ENCODE assay signal across 11 cellular contexts in the genomic region with DNA sequence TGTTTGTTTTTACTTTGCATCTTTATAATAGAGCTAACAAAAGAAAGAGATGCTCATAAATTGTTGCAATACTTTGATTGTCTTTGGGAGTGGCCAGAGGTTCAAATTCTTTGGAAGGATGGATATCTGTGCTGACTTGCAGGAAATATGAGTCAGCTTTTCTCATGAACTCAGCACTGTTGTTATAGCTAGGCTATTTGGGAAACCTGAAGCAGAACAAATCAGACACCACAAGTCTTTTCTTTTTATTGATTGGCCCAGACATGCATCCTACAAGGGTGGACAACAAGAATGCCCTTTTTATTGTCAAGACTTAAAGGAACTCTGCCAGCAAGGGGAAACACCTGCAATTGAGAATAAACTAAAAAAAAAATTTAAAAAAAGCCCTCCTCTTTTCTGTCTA. TPM values are rescaled to one million over a fixed set of nuclear protein-coding genes. Genes with fewer than 3 reads are reported as not detected.
DNase-seq lines count a peak whose midpoint lies in the region; ATAC-seq and TF ChIP-seq lines count a peak whose summit lies in the region.
"Had no signal": no experiment of that assay in that cellular context is flagged by ENCODE, and none has a peak within 500 bp of the region (broad histone marks: within the 10 kb centered on the region; RNA-seq: fewer than 3 reads in every experiment).

No MANE protein-coding gene starts in this region.

- TF ChIP-seq POLR2A in erythroblast (IDR thresholded peaks at IDR 0.05; ENCODE audit: low read length), result no peak

- POLR2A ChIA-PET in activated CD8-positive, alpha-beta T cell treated with anti-CD3 and anti-CD28 coated beads for 36 hours (lab: Charles Lee), result interaction anchor here (0.7 to 1.5 kb wide), 4 partner anchors 8 to 49 kb away, joined by 3 to 4 read pairs (median 3); no protein-coding TSS in a partner anchor
- POLR2A ChIA-PET in activated CD8-positive, alpha-beta T cell treated with anti-CD3 and anti-CD28 coated beads, Interleukin-2, amount 10 ng/mL, durations not matched to agents 7 days and 5 days (lab: Charles Lee), result interaction anchor here (1.3 kb wide), 1 partner anchor 22 kb away, joined by 3 read pairs; no protein-coding TSS in a partner anchor

- H3K4me1 ChIP-seq in RWPE2 (ENCODE audit: insufficient read depth, poor library complexity, severe bottlenecking) (peaks cover 13% of the 10 kb centered on the region), smooth muscle cell (ENCODE audit: low read depth) (peaks cover 7% of the 10 kb centered on the region)

- H3K27ac ChIP-seq in RWPE2 (ENCODE audit: poor library complexity, severe bottlenecking) (peak overlapping the region; percentile 61), smooth muscle cell (ENCODE audit: low read depth) (peak overlapping the region; percentile 3)
- H3K27ac ChIP-seq: tibial artery had no signal

- H3K4me1 Mint-ChIP-seq in activated CD8-positive, alpha-beta T cell treated with anti-CD3 and anti-CD28 coated beads for 36 hours (ENCODE audit: low read depth), result peaks cover 51% of the 10 kb centered on the region
- peaks cover 49% of the 10 kb centered on the region for H3K4me1 Mint-ChIP-seq in activated CD8-positive, alpha-beta T cell treated with anti-CD3 and anti-CD28 coated beads, Interleukin-2, amount 10 ng/mL, durations not matched to agents 7 days and 5 days (ENCODE audit: low read depth)

- H3K9me3 ChIP-seq in RWPE2 (ENCODE audit: severe bottlenecking), result no peaks in the 10 kb centered on the region
- H3K9me3 ChIP-seq in smooth muscle cell (replicated peaks; ENCODE audit: low read depth), result no peaks in the 10 kb centered on the region
- H3K9me3 ChIP-seq: tibial artery had no signal

- no peaks in the 10 kb centered on the region for H3K79me2 ChIP-seq in smooth muscle cell (ENCODE audit: low read depth)

- no peaks in the 10 kb centered on the region for H3K27me3 ChIP-seq in RWPE2 (ENCODE audit: insufficient read depth, poor library complexity, severe bottlenecking)
- H3K27me3 ChIP-seq in smooth muscle cell (ENCODE audit: low read depth), result no peaks in the 10 kb centered on the region
- H3K27me3 ChIP-seq: tibial artery had no signal

- no peak overlapping the region for H2AFZ ChIP-seq in smooth muscle cell (ENCODE audit: low read depth)

- H3K27me3 Mint-ChIP-seq in activated CD8-positive, alpha-beta T cell treated with anti-CD3 and anti-CD28 coated beads for 36 hours, result no peaks in the 10 kb centered on the region
- no peaks in the 10 kb centered on the region for H3K27me3 Mint-ChIP-seq in activated CD8-positive, alpha-beta T cell treated with anti-CD3 and anti-CD28 coated beads, Interleukin-2, amount 10 ng/mL, durations not matched to agents 7 days and 5 days (ENCODE audit: low read depth)
- H3K27me3 Mint-ChIP-seq: CD4-positive, alpha-beta memory T cell had no signal

- H3F3A ChIP-seq in smooth muscle cell (ENCODE audit: low read depth), result no peaks in the 10 kb centered on the region

- peaks cover 5% of the 10 kb centered on the region for H3K36me3 Mint-ChIP-seq in activated CD8-positive, alpha-beta T cell treated with anti-CD3 and anti-CD28 coated beads for 36 hours (ENCODE audit: low read depth)
- peaks cover 15% of the 10 kb centered on the region for H3K36me3 Mint-ChIP-seq in activated CD8-positive, alpha-beta T cell treated with anti-CD3 and anti-CD28 coated beads, Interleukin-2, amount 10 ng/mL, durations not matched to agents 7 days and 5 days (ENCODE audit: low read depth)

- H4K20me1 ChIP-seq in smooth muscle cell (ENCODE audit: low read depth), result no peaks in the 10 kb centered on the region

- no peak for ATAC-seq in activated CD8-positive, alpha-beta T cell treated with anti-CD3 and anti-CD28 coated beads for 36 hours
- ATAC-seq in activated CD8-positive, alpha-beta T cell treated with anti-CD3 and anti-CD28 coated beads, Interleukin-2, amount 10 ng/mL, durations not matched to agents 7 days and 5 days, result no peak
- ATAC-seq in RWPE2 (ENCODE audit: low read depth), result peak; percentile 64
- ATAC-seq in HG02870 (IDR thresholded peaks at IDR 0.05; ENCODE audit: unreplicated experiment), result no peak
- ATAC-seq: Panc1 had no signal

- H3K9ac ChIP-seq in smooth muscle cell (ENCODE audit: low read depth), result no peak overlapping the region

- H3K4me2 ChIP-seq in smooth muscle cell, result no peak overlapping the region

- H3K4me3 Mint-ChIP-seq in activated CD8-positive, alpha-beta T cell treated with anti-CD3 and anti-CD28 coated beads for 36 hours, result no peak overlapping the region
- no peak overlapping the region for H3K4me3 Mint-ChIP-seq in activated CD8-positive, alpha-beta T cell treated with anti-CD3 and anti-CD28 coated beads, Interleukin-2, amount 10 ng/mL, durations not matched to agents 7 days and 5 days

- no peaks in the 10 kb centered on the region for H3K9me3 Mint-ChIP-seq in activated CD8-positive, alpha-beta T cell treated with anti-CD3 and anti-CD28 coated beads for 36 hours
- no peaks in the 10 kb centered on the region for H3K9me3 Mint-ChIP-seq in activated CD8-positive, alpha-beta T cell treated with anti-CD3 and anti-CD28 coated beads, Interleukin-2, amount 10 ng/mL, durations not matched to agents 7 days and 5 days (ENCODE audit: insufficient read depth)

- no peak for TF ChIP-seq CTCF in activated CD8-positive, alpha-beta T cell treated with anti-CD3 and anti-CD28 coated beads for 36 hours (IDR thresholded peaks at IDR 0.05)
- TF ChIP-seq CTCF in RWPE2 (IDR thresholded peaks at IDR 0.05; ENCODE audit: poor library complexity, severe bottlenecking) (no peak), smooth muscle cell (IDR thresholded peaks at IDR 0.05; ENCODE audit: borderline replicate concordance, insufficient read depth, poor library complexity, severe bottlenecking) (no peak)

- no peak for DNase-seq in activated CD8-positive, alpha-beta T cell treated with anti-CD3 and anti-CD28 coated beads for 36 hours
- DNase-seq in activated CD8-positive, alpha-beta T cell treated with anti-CD3 and anti-CD28 coated beads, Interleukin-2, amount 10 ng/mL, durations not matched to agents 7 days and 5 days, result no peak
- DNase-seq in RWPE2 (ENCODE audit: low spot score), result no peak
- peak; percentile 56 to 73 for DNase-seq in erythroblast (lab: John Stamatoyannopoulos, UW)
- no peak for DNase-seq in smooth muscle cell (lab: John Stamatoyannopoulos, UW; ENCODE audit: unreplicated experiment)
- no peak for DNase-seq in activated CD8-positive, alpha-beta memory T cell treated with anti-CD3 and anti-CD28 coated beads for 24 hours
- no peak for DNase-seq in stimulated activated CD4-positive, alpha-beta T cell treated with anti-CD3 and anti-CD28 coated beads, Interleukin-15, amount 100 ng/mL, for 24 hours
- DNase-seq: CD4-positive, alpha-beta memory T cell; tibial artery had no signal

- intact Hi-C loops in activated CD8-positive, alpha-beta T cell treated with anti-CD3 and anti-CD28 coated beads for 36 hours (cut with micrococcal nuclease), result no loop called here

- no peaks in the 10 kb centered on the region for H3K36me3 ChIP-seq in RWPE2 (ENCODE audit: low read depth)
- no peaks in the 10 kb centered on the region for H3K36me3 ChIP-seq in smooth muscle cell (ENCODE audit: low read depth)
- H3K36me3 ChIP-seq: tibial artery had no signal

- CTCF ChIA-PET in activated CD8-positive, alpha-beta T cell treated with anti-CD3 and anti-CD28 coated beads for 36 hours (lab: Charles Lee), result interaction anchor here (1.3 to 1.4 kb wide), 3 partner anchors 20 to 37 kb away, joined by 3 to 4 read pairs (median 4); no protein-coding TSS in a partner anchor
- CTCF ChIA-PET in activated CD8-positive, alpha-beta T cell treated with anti-CD3 and anti-CD28 coated beads, Interleukin-2, amount 10 ng/mL, durations not matched to agents 7 days and 5 days (lab: Charles Lee), result interaction anchor here (0.6 to 2.0 kb wide), 7 partner anchors 17 to 1632 kb away, joined by 3 to 8 read pairs (median 3); no protein-coding TSS in a partner anchor

- H3K4me3 ChIP-seq in RWPE2 (ENCODE audit: severe bottlenecking) (no peak overlapping the region), smooth muscle cell (no peak overlapping the region)
- H3K4me3 ChIP-seq: tibial artery had no signal

- peak overlapping the region; percentile 72 for H3K27ac Mint-ChIP-seq in activated CD8-positive, alpha-beta T cell treated with anti-CD3 and anti-CD28 coated beads for 36 hours
- H3K27ac Mint-ChIP-seq in activated CD8-positive, alpha-beta T cell treated with anti-CD3 and anti-CD28 coated beads, Interleukin-2, amount 10 ng/mL, durations not matched to agents 7 days and 5 days, result no peak overlapping the region

RNA-seq across cellular contexts. Expression of a gene that starts 4.5 kb away (rescaled TPM):
- 10 to 100 TPM; 53.1 to 54.7 TPM for total RNA-seq in activated CD8-positive, alpha-beta T cell treated with anti-CD3 and anti-CD28 coated beads for 36 hours
- 10 to 100 TPM; 40.1 to 45.0 TPM for total RNA-seq in activated CD8-positive, alpha-beta T cell treated with anti-CD3 and anti-CD28 coated beads, Interleukin-2, amount 10 ng/mL, durations not matched to agents 7 days and 5 days
- total RNA-seq in smooth muscle cell, result 16.5 and 17.5 TPM in 2 replicates
- polyA plus RNA-seq in smooth muscle cell, result 2.3 and 3.4 TPM in 2 replicates

Comparison
In these comparisons a context has a peak if more than half of its experiments do, and no peak if none do; other contexts are left out.
1. DNase-seq: peak in erythroblast (2 of 2); none in activated CD8-positive, alpha-beta T cell treated with anti-CD3 and anti-CD28 coated beads for 36 hours (single experiment), activated CD8-positive, alpha-beta T cell treated with anti-CD3 and anti-CD28 coated beads, Interleukin-2, amount 10 ng/mL, durations not matched to agents 7 days and 5 days (single experiment), RWPE2 (single experiment), smooth muscle cell (single experiment), activated CD8-positive, alpha-beta memory T cell treated with anti-CD3 and anti-CD28 coated beads for 24 hours (single experiment) and stimulated activated CD4-positive, alpha-beta T cell treated with anti-CD3 and anti-CD28 coated beads, Interleukin-15, amount 100 ng/mL, for 24 hours (single experiment).